In genomic region chr12:69898236-69898635, GRCh38 we compare ENCODE assay signal across 16 cellular contexts.
A peak's percentile ranks its signal among the peaks of the same experiment; 100 is the strongest.
DNase-seq lines count a peak whose midpoint lies in the region; TF ChIP-seq lines count a peak whose summit lies in the region.
"Had no signal": no experiment of that assay in that cellular context is flagged by ENCODE, and none has a peak within 500 bp of the region (broad histone marks: within the 10 kb centered on the region; RNA-seq: fewer than 3 reads in every experiment).

No MANE protein-coding gene starts in this region.

- CTCF ChIA-PET in BJ (lab: Yijun Ruan, JAX) = interaction anchor here (0.6 to 0.7 kb wide), 3 partner anchors 12 to 658 kb away, joined by 3 to 4 read pairs (median 4); no protein-coding TSS in a partner anchor

- intact Hi-C loops in CD14-positive monocyte (cut with micrococcal nuclease) = no loop called here

- peak overlapping the region; percentile 67 for H3K9ac ChIP-seq in NT2/D1 (ENCODE audit: insufficient read length, low read depth)
- no peak overlapping the region for H3K9ac ChIP-seq in endodermal cell (ENCODE audit: extremely low read depth, low read length, poor library complexity, severe bottlenecking)
- H3K9ac ChIP-seq: neural progenitor cell had no signal

- H3K4me1 ChIP-seq in NT2/D1 (ENCODE audit: insufficient read depth, insufficient read length) (peaks cover 3% of the 10 kb centered on the region), endodermal cell (ENCODE audit: control insufficient read depth, insufficient read depth, low read length) (peaks cover 17% of the 10 kb centered on the region)

- TF ChIP-seq CTCF in BJ (IDR thresholded peaks at IDR 0.05; ENCODE audit: insufficient read depth, low read depth, low read length) (no peak), endodermal cell (conservative IDR thresholded peaks at IDR 0.05) (no peak), mesothelial cell of epicardium (IDR thresholded peaks at IDR 0.05; ENCODE audit: unreplicated experiment) (no peak), CD14-positive monocyte (IDR thresholded peaks at IDR 0.05) (no peak)

- no peaks in the 10 kb centered on the region for H3K9me3 ChIP-seq in NT2/D1 (ENCODE audit: insufficient read depth, low read length)
- no peaks in the 10 kb centered on the region for H3K9me3 ChIP-seq in endodermal cell (ENCODE audit: control insufficient read depth, low read length)

- POLR2A ChIA-PET in BJ (lab: Charles Lee) = no interaction called here

- DNase-seq in BJ (ENCODE audit: low read depth) (peak; percentile 56), NT2/D1 (ENCODE audit: low read depth, low spot score) (no peak), endodermal cell (no peak), mesothelial cell of epicardium (ENCODE audit: low spot score in 2 of 2, unreplicated experiment in 2 of 2) (no peak), epidermal melanocyte (ENCODE audit: insufficient read length, low spot score) (no peak), CD14-positive monocyte (ENCODE audit: low spot score) (no peak), cerebellar nuclear complex (lab: John Stamatoyannopoulos, UW) (no peak), RKO (ENCODE audit: low spot score) (no peak)
- DNase-seq: activated CD4-positive, alpha-beta T cell treated with anti-CD3 and anti-CD28 coated beads for 36 hours; NCI-H1436; NCI-H524; stimulated activated naive CD8-positive, alpha-beta T cell treated with anti-CD3 and anti-CD28 coated beads, Interleukin-15, amount 100 ng/mL, for 72 hours; T-helper 17 cell had no signal

- H3K27ac Mint-ChIP-seq in endodermal cell (peak overlapping the region; percentile 52), mesothelial cell of epicardium (peak overlapping the region; percentile 33), CD14-positive monocyte (no peak overlapping the region)
- H3K27ac Mint-ChIP-seq: activated CD4-positive, alpha-beta T cell treated with anti-CD3 and anti-CD28 coated beads for 36 hours; IgD-negative memory B cell; stimulated activated naive CD8-positive, alpha-beta T cell treated with anti-CD3 and anti-CD28 coated beads, Interleukin-15, amount 100 ng/mL, for 72 hours; T-helper 17 cell had no signal

- no peaks in the 10 kb centered on the region for H3K27me3 ChIP-seq in BJ (ENCODE audit: control insufficient read depth, insufficient read depth, low read length)
- no peaks in the 10 kb centered on the region for H3K27me3 ChIP-seq in NT2/D1 (ENCODE audit: insufficient read depth, insufficient read length)
- H3K27me3 ChIP-seq in endodermal cell (ENCODE audit: control insufficient read depth, insufficient read depth, low read length, poor library complexity, severe bottlenecking) = no peaks in the 10 kb centered on the region
- H3K27me3 ChIP-seq: neural progenitor cell had no signal

- no peaks in the 10 kb centered on the region for H3K36me3 Mint-ChIP-seq in endodermal cell (ENCODE audit: low read depth)
- no peaks in the 10 kb centered on the region for H3K36me3 Mint-ChIP-seq in mesothelial cell of epicardium
- no peaks in the 10 kb centered on the region for H3K36me3 Mint-ChIP-seq in CD14-positive monocyte
- H3K36me3 Mint-ChIP-seq: IgD-negative memory B cell, neural progenitor cell had no signal

- no peak overlapping the region for H3K4me3 ChIP-seq in BJ (ENCODE audit: low read depth, low read length)
- no peak overlapping the region for H3K4me3 ChIP-seq in NT2/D1 (ENCODE audit: insufficient read length, low read depth)
- H3K4me3 ChIP-seq in endodermal cell (ENCODE audit: low read length) = no peak overlapping the region
- H3K4me3 ChIP-seq: neural progenitor cell, skin epidermis had no signal

- no peak overlapping the region for H3K4me3 Mint-ChIP-seq in endodermal cell
- H3K4me3 Mint-ChIP-seq in mesothelial cell of epicardium = no peak overlapping the region
- H3K4me3 Mint-ChIP-seq in CD14-positive monocyte = no peak overlapping the region
- H3K4me3 Mint-ChIP-seq: activated CD4-positive, alpha-beta T cell treated with anti-CD3 and anti-CD28 coated beads for 36 hours; IgD-negative memory B cell; neural progenitor cell; stimulated activated naive CD8-positive, alpha-beta T cell treated with anti-CD3 and anti-CD28 coated beads, Interleukin-15, amount 100 ng/mL, for 72 hours; T-helper 17 cell had no signal

- H3K4me1 Mint-ChIP-seq in endodermal cell (peaks cover 42% of the 10 kb centered on the region), mesothelial cell of epicardium (peaks cover 23% of the 10 kb centered on the region), CD14-positive monocyte (peaks cover 6% of the 10 kb centered on the region)
- H3K4me1 Mint-ChIP-seq: stimulated activated naive CD8-positive, alpha-beta T cell treated with anti-CD3 and anti-CD28 coated beads, Interleukin-15, amount 100 ng/mL, for 72 hours; T-helper 17 cell had no signal

- peak overlapping the region; percentile 6 for H3K27ac ChIP-seq in endodermal cell (ENCODE audit: low read depth, low read length)
- H3K27ac ChIP-seq: neural progenitor cell had no signal

- H3K36me3 ChIP-seq in BJ (ENCODE audit: control insufficient read depth, insufficient read depth, low read length) = no peaks in the 10 kb centered on the region
- H3K36me3 ChIP-seq in NT2/D1 (ENCODE audit: insufficient read depth, insufficient read length, low read length) = no peaks in the 10 kb centered on the region
- H3K36me3 ChIP-seq in endodermal cell (ENCODE audit: control insufficient read depth, insufficient read depth, low read length) = no peaks in the 10 kb centered on the region
- H3K36me3 ChIP-seq: neural progenitor cell had no signal

- H3K9me3 Mint-ChIP-seq in endodermal cell = no peaks in the 10 kb centered on the region
- H3K9me3 Mint-ChIP-seq in mesothelial cell of epicardium = no peaks in the 10 kb centered on the region
- no peaks in the 10 kb centered on the region for H3K9me3 Mint-ChIP-seq in CD14-positive monocyte
- H3K9me3 Mint-ChIP-seq: IgD-negative memory B cell; neural progenitor cell; stimulated activated naive CD8-positive, alpha-beta T cell treated with anti-CD3 and anti-CD28 coated beads, Interleukin-15, amount 100 ng/mL, for 72 hours had no signal

- H3K27me3 Mint-ChIP-seq in endodermal cell (ENCODE audit: insufficient read depth) (no peaks in the 10 kb centered on the region), mesothelial cell of epicardium (ENCODE audit: low read depth) (no peaks in the 10 kb centered on the region), CD14-positive monocyte (ENCODE audit: low read depth in 3 of 3) (peaks cover 0 to 5% (median 0%) of the 10 kb centered on the region in 3 donors)
- H3K27me3 Mint-ChIP-seq: activated CD4-positive, alpha-beta T cell treated with anti-CD3 and anti-CD28 coated beads for 36 hours; stimulated activated naive CD8-positive, alpha-beta T cell treated with anti-CD3 and anti-CD28 coated beads, Interleukin-15, amount 100 ng/mL, for 72 hours had no signal

- 74 to 76% methylated on average over 3 of the region's 3 CpGs for WGBS in endodermal cell (ENCODE audit: insufficient coverage in 1 of 2, insufficient read length in 1 of 2), 2 experiments

Comparison
In these comparisons a context has a peak if more than half of its experiments do, and no peak if none do; other contexts are left out.
1. H3K27ac Mint-ChIP-seq: peak in endodermal cell (single experiment) and mesothelial cell of epicardium (single experiment); none in CD14-positive monocyte (0 of 7).